In the genomic region with DNA sequence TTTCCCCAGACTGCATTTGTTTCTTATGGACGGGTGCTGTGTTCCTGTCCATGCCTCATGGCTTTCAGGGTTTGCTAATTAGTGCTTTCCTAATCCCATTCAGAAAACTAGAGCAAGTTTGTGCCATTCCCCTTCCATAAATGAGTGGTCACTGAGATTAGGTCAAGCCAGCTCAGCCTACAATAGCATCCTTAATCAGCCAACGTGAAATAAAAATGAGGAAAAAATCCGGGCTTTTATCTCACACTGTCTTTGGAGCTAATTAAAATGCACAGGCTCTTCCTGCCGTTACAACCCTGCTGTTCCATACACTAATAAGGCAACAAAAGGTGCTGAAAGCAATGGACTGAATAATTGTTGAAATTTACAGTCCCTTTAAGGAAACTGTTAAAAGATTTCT, we compare ENCODE assay signal across 32 cellular contexts.
DNase-seq lines count a peak whose midpoint lies in the region; ATAC-seq and TF ChIP-seq lines count a peak whose summit lies in the region.
"Had no signal": no experiment of that assay in that cellular context is flagged by ENCODE, and none has a peak within 500 bp of the region (broad histone marks: within the 10 kb centered on the region; RNA-seq: fewer than 3 reads in every experiment).

No MANE protein-coding gene starts in this region.

- no peaks in the 10 kb centered on the region for H4K20me1 ChIP-seq in GM23248 (ENCODE audit: insufficient read depth)

- peaks cover 43% of the 10 kb centered on the region for H3K79me2 ChIP-seq in GM23248 (ENCODE audit: insufficient read depth)
- H3K79me2 ChIP-seq: parathyroid adenoma had no signal

- H3K4me3 ChIP-seq in GM23248 (peak overlapping the region; percentile 8; the same call in 1 of the 2 replicates), ectodermal cell (ENCODE audit: insufficient read depth, low read depth, low read length) (no peak overlapping the region)
- H3K4me3 ChIP-seq: BLaER1 treated with 17β-estradiol and CSF1 and Interleukin-3, amounts not matched to agents 10 nM and 100 nM; GM12878; hepatocyte; left ventricle myocardium inferior; sigmoid colon; tibial nerve had no signal

- H3K9ac ChIP-seq in GM23248 = no peak overlapping the region; the same call in 1 of the 2 replicates
- H3K9ac ChIP-seq: BLaER1 treated with 17β-estradiol and CSF1 and Interleukin-3, amounts not matched to agents 10 nM and 100 nM; KMS-11; parathyroid adenoma had no signal

- peak overlapping the region; percentile 30 for H3K27ac Mint-ChIP-seq in neural crest cell (ENCODE audit: unreplicated experiment)
- H3K27ac Mint-ChIP-seq in activated CD4-positive, alpha-beta memory T cell treated with anti-CD3 and anti-CD28 coated beads for 36 hours = no peak overlapping the region
- H3K27ac Mint-ChIP-seq: activated CD4-positive, alpha-beta T cell treated with anti-CD3 and anti-CD28 coated beads, Interleukin-2, amount 10 ng/mL, durations not matched to agents 7 days and 5 days; activated naive CD4-positive, alpha-beta T cell treated with anti-CD3 and anti-CD28 coated beads, Interleukin-2, amount 50 U/mL, for 72 hours; activated T-helper 17 cell treated with anti-CD3 and anti-CD28 coated beads, Interleukin-2, amount 50 U/mL, for 72 hours; natural killer cell; stimulated activated naive CD8-positive, alpha-beta T cell treated with anti-CD3 and anti-CD28 coated beads, Interleukin-15, amount 100 ng/mL, for 72 hours had no signal

- H3K4me1 ChIP-seq in GM23248 (ENCODE audit: insufficient read depth) (peaks cover 38% of the 10 kb centered on the region), ectodermal cell (ENCODE audit: control insufficient read depth, insufficient read depth, low read length) (peaks cover 22% of the 10 kb centered on the region)
- H3K4me1 ChIP-seq: Caco-2, left ventricle myocardium inferior, parathyroid adenoma had no signal

- 13 to 18% methylated on average over 4 of the region's 4 CpGs for WGBS in GM23248 (ENCODE audit: low coverage in 1 of 2, low lambda C conversion rate in 2 of 2, missing lambda C conversion rate in 2 of 2), 2 experiments
- 6 to 15% methylated on average over 4 of the region's 4 CpGs for WGBS in ectodermal cell, 2 experiments

- DNase-seq in GM23248 (peak; percentile 13), NCI-H146 treated with DMSO at 0.1 percent for 48 hours (lab: John Stamatoyannopoulos, UW; ENCODE audit: unreplicated experiment) (peak; percentile 25), neural crest cell (ENCODE audit: low read depth, low spot score) (no peak), cerebellar cortex (ENCODE audit: low spot score) (no peak), Right ventricle myocardium superior (no peak), posterior cingulate gyrus (no peak)
- DNase-seq in activated CD4-positive, alpha-beta memory T cell treated with anti-CD3 and anti-CD28 coated beads for 36 hours = no peak
- DNase-seq: activated CD4-positive, alpha-beta T cell treated with anti-CD3 and anti-CD28 coated beads, Interleukin-2, amount 10 ng/mL, durations not matched to agents 7 days and 5 days; aorta; Caco-2; dorsolateral prefrontal cortex; foreskin keratinocyte; left ventricle myocardium inferior; natural killer cell; NCI-H1694; NCI-H2171; NCI-H510A treated with DMSO at 0.1 percent for 48 hours; sigmoid colon; stimulated activated CD4-positive, alpha-beta T cell treated with anti-CD3 and anti-CD28 coated beads, Interleukin-15, amount 100 ng/mL, for 24 hours; stimulated activated naive CD8-positive, alpha-beta T cell treated with anti-CD3 and anti-CD28 coated beads, Interleukin-15, amount 100 ng/mL, for 72 hours had no signal

- intact Hi-C loops in activated CD4-positive, alpha-beta memory T cell treated with anti-CD3 and anti-CD28 coated beads for 36 hours (cut with micrococcal nuclease) = no loop called here
- intact Hi-C loops in Right ventricle myocardium superior (cut with DNase I) = no loop called here
- intact Hi-C loops in posterior cingulate gyrus (cut with DNase I) = loop anchor here (5.0 kb wide), 1 partner anchor 317 kb away; no protein-coding TSS in a partner anchor

- POLR2A ChIA-PET in activated CD4-positive, alpha-beta memory T cell treated with anti-CD3 and anti-CD28 coated beads for 36 hours (lab: Charles Lee) = no interaction called here

- H3K9me3 Mint-ChIP-seq in neural crest cell = no peaks in the 10 kb centered on the region
- peaks cover 2% of the 10 kb centered on the region for H3K9me3 Mint-ChIP-seq in activated CD4-positive, alpha-beta memory T cell treated with anti-CD3 and anti-CD28 coated beads for 36 hours
- H3K9me3 Mint-ChIP-seq: activated CD4-positive, alpha-beta T cell treated with anti-CD3 and anti-CD28 coated beads, Interleukin-2, amount 10 ng/mL, durations not matched to agents 7 days and 5 days had no signal

- peak overlapping the region; percentile 5 for H3K4me2 ChIP-seq in GM23248 (ENCODE audit: unreplicated experiment)
- H3K4me2 ChIP-seq: hepatocyte, KMS-11 had no signal

- in situ Hi-C loops in GM23248 (cut with MboI) = no loop called here

- H3K27me3 Mint-ChIP-seq in neural crest cell (ENCODE audit: low read depth) = no peaks in the 10 kb centered on the region
- no peaks in the 10 kb centered on the region for H3K27me3 Mint-ChIP-seq in activated CD4-positive, alpha-beta memory T cell treated with anti-CD3 and anti-CD28 coated beads for 36 hours
- H3K27me3 Mint-ChIP-seq: activated CD4-positive, alpha-beta T cell treated with anti-CD3 and anti-CD28 coated beads, Interleukin-2, amount 10 ng/mL, durations not matched to agents 7 days and 5 days; activated T-helper 17 cell treated with anti-CD3 and anti-CD28 coated beads, Interleukin-2, amount 50 U/mL, for 72 hours; central memory CD8-positive, alpha-beta T cell; stimulated activated naive CD8-positive, alpha-beta T cell treated with anti-CD3 and anti-CD28 coated beads, Interleukin-15, amount 100 ng/mL, for 72 hours had no signal

- CTCF ChIA-PET in activated CD4-positive, alpha-beta memory T cell treated with anti-CD3 and anti-CD28 coated beads for 36 hours (lab: Charles Lee) = no interaction called here

- H3K4me3 Mint-ChIP-seq in neural crest cell = peak overlapping the region; percentile 29
- no peak overlapping the region for H3K4me3 Mint-ChIP-seq in activated CD4-positive, alpha-beta memory T cell treated with anti-CD3 and anti-CD28 coated beads for 36 hours
- H3K4me3 Mint-ChIP-seq: activated CD4-positive, alpha-beta T cell treated with anti-CD3 and anti-CD28 coated beads, Interleukin-2, amount 10 ng/mL, durations not matched to agents 7 days and 5 days; activated T-helper 17 cell treated with anti-CD3 and anti-CD28 coated beads, Interleukin-2, amount 50 U/mL, for 72 hours; central memory CD8-positive, alpha-beta T cell; natural killer cell; stimulated activated naive CD8-positive, alpha-beta T cell treated with anti-CD3 and anti-CD28 coated beads, Interleukin-15, amount 100 ng/mL, for 72 hours had no signal

- H3K9me3 ChIP-seq in GM23248 (ENCODE audit: low read depth) (no peaks in the 10 kb centered on the region), ectodermal cell (ENCODE audit: control insufficient read depth, low read length) (no peaks in the 10 kb centered on the region)
- H3K9me3 ChIP-seq: Caco-2, left ventricle myocardium inferior, sigmoid colon, tibial nerve had no signal

- peaks cover 8% of the 10 kb centered on the region for H3K36me3 Mint-ChIP-seq in neural crest cell (ENCODE audit: low read depth)
- no peaks in the 10 kb centered on the region for H3K36me3 Mint-ChIP-seq in activated CD4-positive, alpha-beta memory T cell treated with anti-CD3 and anti-CD28 coated beads for 36 hours
- H3K36me3 Mint-ChIP-seq: natural killer cell had no signal

- H3K27me3 ChIP-seq in GM23248 (replicated peaks; ENCODE audit: insufficient read depth) (no peaks in the 10 kb centered on the region), ectodermal cell (ENCODE audit: control insufficient read depth, insufficient read depth, low read length, poor library complexity, severe bottlenecking) (no peaks in the 10 kb centered on the region)
- H3K27me3 ChIP-seq: BLaER1 treated with 17β-estradiol and CSF1 and Interleukin-3, amounts not matched to agents 10 nM and 100 nM; dorsolateral prefrontal cortex; foreskin keratinocyte; hepatocyte; sigmoid colon; tibial nerve had no signal

- H3K4me1 Mint-ChIP-seq in neural crest cell = peaks cover 60% of the 10 kb centered on the region
- no peaks in the 10 kb centered on the region for H3K4me1 Mint-ChIP-seq in activated CD4-positive, alpha-beta memory T cell treated with anti-CD3 and anti-CD28 coated beads for 36 hours (ENCODE audit: low read depth)
- H3K4me1 Mint-ChIP-seq: activated CD4-positive, alpha-beta T cell treated with anti-CD3 and anti-CD28 coated beads, Interleukin-2, amount 10 ng/mL, durations not matched to agents 7 days and 5 days; activated T-helper 17 cell treated with anti-CD3 and anti-CD28 coated beads, Interleukin-2, amount 50 U/mL, for 72 hours; central memory CD8-positive, alpha-beta T cell; natural killer cell; stimulated activated naive CD8-positive, alpha-beta T cell treated with anti-CD3 and anti-CD28 coated beads, Interleukin-15, amount 100 ng/mL, for 72 hours had no signal

- no peak for ATAC-seq in Right ventricle myocardium superior (ENCODE audit: poor library complexity)
- ATAC-seq: activated naive CD4-positive, alpha-beta T cell treated with anti-CD3 and anti-CD28 coated beads, Interleukin-2, amount 50 U/mL, for 72 hours; activated T-helper 17 cell treated with anti-CD3 and anti-CD28 coated beads, Interleukin-2, amount 50 U/mL, for 72 hours; foreskin keratinocyte; GM12878; HCT116; natural killer cell; stimulated activated naive CD8-positive, alpha-beta T cell treated with anti-CD3 and anti-CD28 coated beads, Interleukin-15, amount 100 ng/mL, for 72 hours had no signal

- H3K27ac ChIP-seq in GM23248 = no peak overlapping the region
- H3K27ac ChIP-seq in ectodermal cell (ENCODE audit: insufficient read depth, low read depth, low read length, poor library complexity, severe bottlenecking) = peak overlapping the region; percentile 4
- H3K27ac ChIP-seq: BLaER1 treated with 17β-estradiol and CSF1 and Interleukin-3, amounts not matched to agents 10 nM and 100 nM; foreskin keratinocyte; hepatocyte; KMS-11; left ventricle myocardium inferior; parathyroid adenoma; sigmoid colon; tibial nerve; VCaP had no signal

- H3F3A ChIP-seq in GM23248 (ENCODE audit: insufficient read depth) = peaks cover 11% of the 10 kb centered on the region; the same call in 1 of the 2 replicates

- TF ChIP-seq CTCF in neural crest cell (conservative IDR thresholded peaks at IDR 0.05) = no peak

- no peaks in the 10 kb centered on the region for H3K9me2 ChIP-seq in GM23248 (ENCODE audit: insufficient read depth)

- H3K36me3 ChIP-seq in GM23248 (ENCODE audit: low read depth) (no peaks in the 10 kb centered on the region), ectodermal cell (ENCODE audit: control insufficient read depth, insufficient read depth, low read length) (no peaks in the 10 kb centered on the region)
- H3K36me3 ChIP-seq: left ventricle myocardium inferior, sigmoid colon, tibial nerve had no signal

- H2AFZ ChIP-seq in GM23248 = peak overlapping the region; percentile 53
- H2AFZ ChIP-seq: hepatocyte, parathyroid adenoma had no signal

Comparison
In these comparisons a context has a peak if more than half of its experiments do, and no peak if none do; other contexts are left out.
1. DNase-seq: peak in GM23248 (single experiment) and NCI-H146 treated with DMSO at 0.1 percent for 48 hours (single experiment); none in neural crest cell (single experiment), cerebellar cortex (single experiment), activated CD4-positive, alpha-beta memory T cell treated with anti-CD3 and anti-CD28 coated beads for 36 hours (single experiment), Right ventricle myocardium superior (single experiment) and posterior cingulate gyrus (0 of 10).